2 cellular contexts compared by ENCODE assay signal in the genomic region with DNA sequence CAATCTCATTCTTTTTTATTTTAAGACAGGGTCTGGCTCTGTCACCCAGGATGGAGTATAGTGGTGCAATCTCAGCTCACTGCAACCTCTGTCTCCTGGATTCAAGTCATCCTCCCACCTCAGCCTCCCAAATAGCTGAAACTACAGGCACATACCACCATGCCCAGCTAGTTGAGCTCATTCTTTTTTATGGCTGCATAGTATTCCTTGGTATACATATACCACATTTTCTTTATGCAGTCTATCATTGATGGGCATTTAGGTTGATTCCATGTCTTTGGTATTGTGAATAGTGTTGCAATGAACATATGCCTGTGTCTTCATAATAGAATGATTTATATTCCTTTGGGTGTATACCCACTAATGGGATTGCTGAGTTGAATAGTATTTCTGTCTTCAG.
A peak's percentile ranks its signal among the peaks of the same experiment; 100 is the strongest.
TF ChIP-seq lines count a peak whose summit lies in the region.

No MANE protein-coding gene starts in this region.

TF ChIP-seq in HEK293, 187 proteins besides CTCF, POLR2A, EP300 and RAD21:
- peak; percentile 82 for TF ChIP-seq ZNF146 (tag by site-specific recombination; IDR thresholded peaks at IDR 0.05)
TF ChIP-seq in HEK293: peak in this region for 1; not testable (repeated sequence) for 186.

TF ChIP-seq in K562, 482 proteins besides CTCF, POLR2A, EP300 and RAD21:
- peak; percentile 2 for TF ChIP-seq RBM25 (IDR thresholded peaks at IDR 0.05; ENCODE audit: low read depth, low read length, severe bottlenecking)
- peak; percentile 80 for TF ChIP-seq ZNF146 (CRISPR knock-in tag; IDR thresholded peaks at IDR 0.05; ENCODE audit: unreplicated experiment)
